In the genomic region with DNA sequence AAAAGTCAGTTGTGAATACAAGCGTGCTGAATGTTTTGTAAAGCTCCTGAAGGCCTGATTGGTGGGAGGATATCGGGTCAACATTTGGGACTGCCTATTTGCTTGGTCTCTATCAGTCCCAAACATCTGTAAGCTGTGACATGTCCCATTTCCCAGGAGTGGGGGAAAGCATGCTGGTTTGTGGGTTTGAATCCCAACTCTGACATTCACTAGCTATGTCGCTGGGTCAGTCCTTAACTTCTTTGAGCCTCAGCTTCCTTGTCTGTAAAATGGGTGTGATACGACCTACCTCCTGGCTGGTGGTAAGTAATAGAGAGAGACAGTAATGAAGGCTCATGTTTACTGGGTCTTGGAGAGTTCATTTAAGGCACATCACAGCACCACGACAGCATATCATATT, we compare ENCODE assay signal across 30 cellular contexts.
"Had no signal": no experiment of that assay in that cellular context is flagged by ENCODE, and none has a peak within 500 bp of the region (broad histone marks: within the 10 kb centered on the region; RNA-seq: fewer than 3 reads in every experiment).

No MANE protein-coding gene starts in this region.

- FAIRE-seq: colon, islet of Langerhans, urothelium cell line had no signal

- ATAC-seq: foreskin keratinocyte; heart right ventricle; left cardiac atrium; left lung; naive thymus-derived CD4-positive, alpha-beta T cell; psoas muscle; right cardiac atrium; stimulated activated naive B cell treated with anti-CD40 and anti-IgM and Interleukin-4, amounts not matched to agents 10 μg/mL and 1 μg/mL and 100 μg/mL, for 72 hours had no signal

- H3K27ac Mint-ChIP-seq: endodermal cell; stimulated activated naive CD8-positive, alpha-beta T cell treated with anti-CD3 and anti-CD28 coated beads, Interleukin-15, Interleukin-2, amounts not matched to agents 100 ng/mL and 50 ng/mL, for 24 hours had no signal

- H3K27me3 Mint-ChIP-seq: naive thymus-derived CD4-positive, alpha-beta T cell; stimulated activated naive B cell treated with anti-CD40 and anti-IgM and Interleukin-4, amounts not matched to agents 10 μg/mL and 1 μg/mL and 100 μg/mL, for 72 hours; stimulated activated naive CD8-positive, alpha-beta T cell treated with anti-CD3 and anti-CD28 coated beads, Interleukin-15, Interleukin-2, amounts not matched to agents 100 ng/mL and 50 ng/mL, for 24 hours had no signal

- DNase-seq: dorsolateral prefrontal cortex; effector CD4-positive, alpha-beta T cell; endodermal cell; foreskin keratinocyte; glutamatergic neuron; heart right ventricle; hippocampal formation; left cardiac atrium; left lung; mesendoderm; midbrain; naive thymus-derived CD4-positive, alpha-beta T cell; occipital lobe; ovary; posterior cingulate gyrus; psoas muscle; right cardiac atrium; sigmoid colon; stimulated activated CD4-positive, alpha-beta T cell treated with anti-CD3 and anti-CD28 coated beads, Interleukin-2, amount 100 ng/mL, for 24 hours; stimulated activated CD4-positive, alpha-beta T cell treated with anti-CD3 and anti-CD28 coated beads, Interleukin-4, amount 100 ng/mL, for 24 hours; stimulated activated naive B cell treated with anti-CD40 and anti-IgM and Interleukin-4, amounts not matched to agents 10 μg/mL and 1 μg/mL and 100 μg/mL, for 72 hours; upper lobe of left lung had no signal

- H3K9me3 ChIP-seq: esophagus muscularis mucosa, heart right ventricle, left lung, ovary, psoas muscle, sigmoid colon, thoracic aorta, tibial nerve, upper lobe of left lung had no signal

- H3K4me3 Mint-ChIP-seq: endodermal cell; stimulated activated naive B cell treated with anti-CD40 and anti-IgM and Interleukin-4, amounts not matched to agents 10 μg/mL and 1 μg/mL and 100 μg/mL, for 72 hours; stimulated activated naive CD8-positive, alpha-beta T cell treated with anti-CD3 and anti-CD28 coated beads, Interleukin-15, Interleukin-2, amounts not matched to agents 100 ng/mL and 50 ng/mL, for 24 hours had no signal

- H3K4me1 ChIP-seq: psoas muscle had no signal

- H3K27ac ChIP-seq: dorsolateral prefrontal cortex, epithelial cell of prostate, esophagus muscularis mucosa, foreskin keratinocyte, heart right ventricle, left lung, ovary, psoas muscle, sigmoid colon, thoracic aorta, tibial nerve, upper lobe of left lung had no signal

- H3K4me3 ChIP-seq: dorsolateral prefrontal cortex, esophagus muscularis mucosa, heart right ventricle, left lung, ovary, psoas muscle, sigmoid colon, thoracic aorta, tibial nerve, upper lobe of left lung had no signal

- H3K36me3 ChIP-seq: esophagus muscularis mucosa, heart right ventricle, left lung, ovary, sigmoid colon, thoracic aorta, tibial nerve, upper lobe of left lung had no signal

- H3K27me3 ChIP-seq: dorsolateral prefrontal cortex, esophagus muscularis mucosa, foreskin keratinocyte, heart right ventricle, left lung, ovary, sigmoid colon, tibial nerve, upper lobe of left lung had no signal

- H3K9me3 Mint-ChIP-seq: endodermal cell; stimulated activated naive CD8-positive, alpha-beta T cell treated with anti-CD3 and anti-CD28 coated beads, Interleukin-15, Interleukin-2, amounts not matched to agents 100 ng/mL and 50 ng/mL, for 24 hours had no signal
